Comparison of ENCODE assay signal across 9 cellular contexts in the genomic region with DNA sequence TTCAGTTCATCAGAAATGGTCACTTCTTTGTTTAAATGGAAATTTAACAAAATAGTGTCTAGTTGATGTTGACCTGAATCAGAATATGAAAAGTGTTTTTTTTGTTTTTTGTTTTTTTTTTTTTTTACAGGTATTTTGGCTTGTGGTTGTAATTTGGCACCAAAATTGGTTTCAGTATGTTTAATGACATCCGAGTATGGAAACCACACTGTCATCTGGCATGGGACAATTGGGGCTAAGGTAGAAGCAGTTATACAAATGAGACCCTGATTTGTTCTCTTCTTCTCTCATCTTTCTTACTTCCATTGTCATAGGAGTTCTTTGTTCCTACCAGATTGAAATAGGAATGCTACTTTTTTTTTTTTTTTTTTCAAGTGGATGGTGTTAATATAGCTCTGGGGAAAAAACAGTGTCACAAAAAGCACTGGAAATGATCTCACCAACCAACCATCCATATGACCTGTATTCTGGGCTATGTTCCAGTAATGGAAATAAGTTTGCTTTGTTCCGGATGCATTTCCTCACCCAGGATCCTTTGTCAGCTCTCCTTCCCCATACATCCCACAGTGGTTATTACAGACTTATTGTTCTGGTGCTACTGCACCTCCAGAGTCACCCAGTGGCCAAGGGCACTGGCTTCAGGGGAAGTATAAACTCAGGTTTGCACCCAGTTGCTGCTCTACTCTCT.
DNase-seq lines count a peak whose midpoint lies in the region; ATAC-seq and TF ChIP-seq lines count a peak whose summit lies in the region.
"Had no signal": no experiment of that assay in that cellular context is flagged by ENCODE, and none has a peak within 500 bp of the region (broad histone marks: within the 10 kb centered on the region; RNA-seq: fewer than 3 reads in every experiment).

No MANE protein-coding gene starts in this region.

- peak overlapping the region in 3 of 4 donors; percentile 37 to 65 (median 57) for H3K27ac ChIP-seq in body of pancreas
- H3K27ac ChIP-seq: breast epithelium had no signal

- WGBS in body of pancreas, 2 donors = 49 to 68% methylated on average over 2 of the region's 2 CpGs

- no peaks in the 10 kb centered on the region for H3K9me3 ChIP-seq in body of pancreas
- H3K9me3 ChIP-seq: breast epithelium had no signal

- peak; percentile 93 for ATAC-seq in body of pancreas
- ATAC-seq in activated CD4-positive, CD25-positive, alpha-beta regulatory T cell treated with anti-CD3 and anti-CD28 coated beads, Interleukin-2, amount 50 U/mL, for 24 hours = no peak
- no peak for ATAC-seq in GM18498 (IDR thresholded peaks at IDR 0.05; ENCODE audit: unreplicated experiment)

- H3K36me3 ChIP-seq in body of pancreas (replicated peaks in 1 of 2; ENCODE audit: insufficient read depth in 1 of 2, low read depth in 2 of 2) = no peaks in the 10 kb centered on the region
- H3K36me3 ChIP-seq: breast epithelium had no signal

- no peaks in the 10 kb centered on the region for H3K27me3 ChIP-seq in body of pancreas

- H3K4me1 ChIP-seq in body of pancreas = peaks cover 19% of the 10 kb centered on the region
- H3K4me1 ChIP-seq: breast epithelium had no signal

- no peak for TF ChIP-seq POLR2A in body of pancreas (IDR thresholded peaks at IDR 0.05)

- intact Hi-C loops in body of pancreas (cut with DNase I) = no loop called here
- intact Hi-C loops in head of caudate nucleus (cut with DNase I) = no loop called here

- DNase-seq in AG09319 (ENCODE audit: extremely low read depth, low read depth) = peak; percentile 15
- peak; percentile 52 for DNase-seq in NCI-H1105 (lab: John Stamatoyannopoulos, UW)
- DNase-seq in body of pancreas = peak in 3 of 4 donors; percentile 12 to 38 (median 25)
- DNase-seq in kidney tubule cell (ENCODE audit: low spot score) = peak; percentile 96
- DNase-seq in head of caudate nucleus = no peak
- DNase-seq in NCI-H82 treated with DMSO at 0.1 percent for 48 hours (lab: John Stamatoyannopoulos, UW; ENCODE audit: unreplicated experiment) = no peak

- TF ChIP-seq CTCF in AG09319 (IDR thresholded peaks at IDR 0.05; ENCODE audit: low read depth, low read length) (no peak), body of pancreas (IDR thresholded peaks at IDR 0.05) (no peak)

- no peak overlapping the region for H3K4me3 ChIP-seq in body of pancreas
- H3K4me3 ChIP-seq: breast epithelium had no signal

Comparison
In these comparisons a context has a peak if more than half of its experiments do, and no peak if none do; other contexts are left out.
1. DNase-seq: peak in AG09319 (single experiment), NCI-H1105 (single experiment), body of pancreas (3 of 4) and kidney tubule cell (single experiment); none in head of caudate nucleus (0 of 42) and NCI-H82 treated with DMSO at 0.1 percent for 48 hours (single experiment).